In the genomic region with DNA sequence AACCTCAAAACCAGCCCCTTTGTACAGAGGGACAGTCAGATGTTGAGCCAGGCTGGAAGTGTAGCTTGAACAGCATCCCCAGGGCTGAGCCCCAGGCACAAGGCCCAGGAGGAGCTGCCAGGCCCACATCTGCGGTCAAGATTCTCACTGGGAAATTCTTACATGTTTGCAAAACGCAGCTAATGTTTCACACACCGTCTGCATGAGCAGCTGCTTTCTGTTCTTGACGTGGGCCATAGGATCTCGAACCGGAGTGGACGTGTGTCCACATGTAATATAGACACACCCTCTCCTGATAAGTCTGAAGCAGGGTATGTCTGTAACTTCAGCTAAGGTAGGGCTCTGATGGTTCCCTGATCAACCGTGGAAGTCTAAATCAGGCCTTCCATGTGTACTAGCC, we compare ENCODE assay signal across 14 cellular contexts. TPM values are rescaled to one million over a fixed set of nuclear protein-coding genes. Genes with fewer than 3 reads are reported as not detected.
A peak's percentile ranks its signal among the peaks of the same experiment; 100 is the strongest.
DNase-seq lines count a peak whose midpoint lies in the region; ATAC-seq and TF ChIP-seq lines count a peak whose summit lies in the region.
"Had no signal": no experiment of that assay in that cellular context is flagged by ENCODE, and none has a peak within 500 bp of the region (broad histone marks: within the 10 kb centered on the region; RNA-seq: fewer than 3 reads in every experiment).

No MANE protein-coding gene starts in this region.

- H3K4me1 ChIP-seq in osteoblast (ENCODE audit: insufficient read depth, low read length) (peaks cover 4% of the 10 kb centered on the region), uterus (no peaks in the 10 kb centered on the region)

- ATAC-seq in HG02588 (IDR thresholded peaks at IDR 0.05; ENCODE audit: unreplicated experiment): no peak
- no peak for ATAC-seq in activated CD4-positive, CD25-positive, alpha-beta regulatory T cell treated with anti-CD3 and anti-CD28 coated beads, Interleukin-2, amount 50 U/mL, for 24 hours
- ATAC-seq: activated CD8-positive, alpha-beta T cell treated with anti-CD3 and anti-CD28 coated beads for 36 hours; GM23338 had no signal

- no peaks in the 10 kb centered on the region for H3K79me2 ChIP-seq in osteoblast (ENCODE audit: insufficient read depth, low read length)

- WGBS in adipose tissue, 3 donors: 66 to 81% (median 67%) methylated on average over 8 of the region's 8 CpGs

- H2AFZ ChIP-seq in osteoblast (ENCODE audit: low read length): no peak overlapping the region
- H2AFZ ChIP-seq: GM23338 had no signal

- H3K36me3 ChIP-seq in osteoblast (ENCODE audit: insufficient read depth, low read length): no peaks in the 10 kb centered on the region
- no peaks in the 10 kb centered on the region for H3K36me3 ChIP-seq in uterus

- H4K20me1 ChIP-seq in osteoblast (ENCODE audit: insufficient read depth, low read length): no peaks in the 10 kb centered on the region

- H3K4me2 ChIP-seq in osteoblast (ENCODE audit: insufficient read depth, low read length): peak overlapping the region; percentile 37
- H3K4me2 ChIP-seq: GM23338 had no signal

- H3K9me3 ChIP-seq in osteoblast (ENCODE audit: low read depth, low read length) (no peaks in the 10 kb centered on the region), uterus (no peaks in the 10 kb centered on the region)

- DNase-seq in fibroblast of villous mesenchyme (ENCODE audit: low read depth) (peak; percentile 87), osteoblast (ENCODE audit: insufficient read length, low spot score, missing footprints) (no peak), uterus (peak; percentile 50 to 62), NAMALWA (ENCODE audit: low spot score) (no peak)
- DNase-seq: activated CD8-positive, alpha-beta T cell treated with anti-CD3 and anti-CD28 coated beads for 36 hours; cerebellar nuclear complex; mesendoderm; NCI-H1436; NCI-H446 had no signal

- no peaks in the 10 kb centered on the region for H3K27me3 ChIP-seq in osteoblast (ENCODE audit: insufficient read depth, low read length)
- H3K27me3 ChIP-seq in uterus: no peaks in the 10 kb centered on the region

- no peak for TF ChIP-seq CTCF in fibroblast of villous mesenchyme (IDR thresholded peaks at IDR 0.05; ENCODE audit: insufficient read depth, low read depth, low read length)
- TF ChIP-seq CTCF in osteoblast (IDR thresholded peaks at IDR 0.05; ENCODE audit: extremely low read depth, low read depth, low read length): no peak
- TF ChIP-seq CTCF in uterus (IDR thresholded peaks at IDR 0.05): no peak

- H3K4me3 ChIP-seq in fibroblast of villous mesenchyme (ENCODE audit: low read depth, low read length) (no peak overlapping the region), osteoblast (ENCODE audit: insufficient read depth, low read length) (no peak overlapping the region), uterus (no peak overlapping the region)
- H3K4me3 ChIP-seq: GM23338, SK-N-MC had no signal

- no peak for TF ChIP-seq POLR2A in uterus (IDR thresholded peaks at IDR 0.05)

- H3K27ac ChIP-seq in adipose tissue (ENCODE audit: low read depth, low read length): peak overlapping the region; percentile 72
- H3K27ac ChIP-seq in osteoblast (ENCODE audit: low read depth, low read length): no peak overlapping the region
- H3K27ac ChIP-seq in uterus: peak overlapping the region; percentile 59 to 72
- H3K27ac ChIP-seq: SK-N-MC had no signal

- intact Hi-C loops in uterus (cut with DNase I; ENCODE audit: low total_unique reads): no loop called here

RNA-seq across cellular contexts. Expression of gene TRAF3IP2, which starts 41.3 kb away (rescaled TPM):
- polyA plus RNA-seq in adipose tissue: 10 to 100 TPM; 21.9 to 46.5 (median 26.3) TPM
- total RNA-seq in fibroblast of villous mesenchyme (20.6 and 21.2 TPM in 2 replicates), osteoblast (23.6 and 23.9 TPM in 2 replicates), uterus (10 to 100 TPM; 17.2 to 64.4 (median 25.4) TPM)

Comparison
In these comparisons a context has a peak if more than half of its experiments do, and no peak if none do; other contexts are left out.
1. DNase-seq: peak in fibroblast of villous mesenchyme (single experiment) and uterus (2 of 2); none in osteoblast (single experiment) and NAMALWA (single experiment).